In genomic region chr1:59089922-59090457, GRCh38 we compare ENCODE assay signal across 27 cellular contexts.
"Had no signal": no experiment of that assay in that cellular context is flagged by ENCODE, and none has a peak within 500 bp of the region (broad histone marks: within the 10 kb centered on the region; RNA-seq: fewer than 3 reads in every experiment).

No MANE protein-coding gene starts in this region.

- H3K9me3 ChIP-seq: adrenal gland, body of pancreas, right lobe of liver had no signal

- H3K4me1 ChIP-seq: adrenal gland, heart left ventricle, left lung, right lobe of liver, upper lobe of right lung had no signal

- H3K36me3 ChIP-seq: adrenal gland, cardiac muscle cell, heart left ventricle, left lung, right lobe of liver, thoracic aorta, upper lobe of right lung, WERI-Rb-1 had no signal

- H3K27ac ChIP-seq: adrenal gland, body of pancreas, cardiac muscle cell, coronary artery, dorsolateral prefrontal cortex, heart left ventricle, left lung, right lobe of liver, thoracic aorta, upper lobe of right lung, WERI-Rb-1 had no signal

- ATAC-seq: activated CD4-positive, CD25-positive, alpha-beta regulatory T cell treated with anti-CD3 and anti-CD28 coated beads, Interleukin-2, amount 50 U/mL, for 24 hours; body of pancreas; heart left ventricle; left lung; right lobe of liver; stimulated activated effector memory CD8-positive, alpha-beta T cell treated with anti-CD3 and anti-CD28 coated beads, Interleukin-12 subunit alpha, Interleukin-12 subunit beta, amount 100 ng/mL, for 72 hours; upper lobe of right lung had no signal

- H3K4me3 ChIP-seq: adrenal gland, body of pancreas, cardiac muscle cell, coronary artery, dorsolateral prefrontal cortex, heart left ventricle, left lung, lung, right lobe of liver, thoracic aorta, upper lobe of right lung had no signal

- DNase-seq: activated CD4-positive, alpha-beta T cell treated with anti-CD3 and anti-CD28 coated beads for 48 hours; activated CD4-positive, alpha-beta T cell treated with anti-CD3 and anti-CD28 coated beads, Interleukin-2, amount 50 U/mL, for 48 hours; activated CD8-positive, alpha-beta memory T cell treated with anti-CD3 and anti-CD28 coated beads for 24 hours; activated effector memory CD4-positive, alpha-beta T cell treated with anti-CD3 and anti-CD28 coated beads, Interleukin-2, amount 50 U/mL, for 16 hours; activated naive CD4-positive, alpha-beta T cell treated with anti-CD3 and anti-CD28 coated beads for 36 hours; activated naive CD8-positive, alpha-beta T cell treated with anti-CD3 and anti-CD28 coated beads for 36 hours; adrenal gland; aorta; body of pancreas; cerebellar nuclear complex; dorsolateral prefrontal cortex; effector memory CD4-positive, alpha-beta T cell; erythroblast; heart left ventricle; left lung; right lobe of liver; stimulated activated CD4-positive, alpha-beta T cell treated with anti-CD3 and anti-CD28 coated beads, Interleukin-12 subunit alpha, Interleukin-12 subunit beta, amount 100 ng/mL, for 4 hours; stimulated activated CD4-positive, alpha-beta T cell treated with anti-CD3 and anti-CD28 coated beads, Interleukin-4, amount 100 ng/mL, for 24 hours; T-helper 9 cell; upper lobe of right lung; WERI-Rb-1 had no signal

- H3K27me3 ChIP-seq: adrenal gland, body of pancreas, dorsolateral prefrontal cortex, heart left ventricle, left lung, right lobe of liver, upper lobe of right lung had no signal
